23 cellular contexts compared by ENCODE assay signal in the genomic region with DNA sequence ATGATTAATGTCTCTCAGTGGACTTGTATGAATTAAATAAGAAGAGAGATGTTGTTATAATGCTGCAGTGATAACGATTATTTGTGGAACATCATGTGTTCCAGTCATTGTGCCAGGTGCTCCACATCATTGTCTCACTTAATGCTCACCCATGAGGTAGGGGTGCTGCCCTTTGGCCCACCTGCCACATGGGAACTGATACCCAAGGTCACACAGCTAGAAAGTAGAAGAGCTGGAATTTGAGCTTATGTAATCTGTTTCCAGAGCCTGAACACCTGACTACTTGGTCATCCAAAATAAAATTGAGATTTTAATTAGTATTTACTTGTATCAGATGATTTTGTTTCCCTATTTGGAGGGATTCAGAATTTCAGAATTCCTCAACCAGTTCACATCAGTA. TPM values are rescaled to one million over a fixed set of nuclear protein-coding genes. Genes with fewer than 3 reads are reported as not detected.
DNase-seq lines count a peak whose midpoint lies in the region; ATAC-seq, FAIRE-seq and TF ChIP-seq lines count a peak whose summit lies in the region.
"Had no signal": no experiment of that assay in that cellular context is flagged by ENCODE, and none has a peak within 500 bp of the region (broad histone marks: within the 10 kb centered on the region; RNA-seq: fewer than 3 reads in every experiment).

No MANE protein-coding gene starts in this region.

- H3K36me3 Mint-ChIP-seq in IgD-negative memory B cell = peaks cover 6% of the 10 kb centered on the region
- H3K36me3 Mint-ChIP-seq in stimulated activated effector memory CD8-positive, alpha-beta T cell treated with anti-CD3 and anti-CD28 coated beads, Interleukin-12 subunit alpha, Interleukin-12 subunit beta, amount 100 ng/mL, for 72 hours = peaks cover 94% of the 10 kb centered on the region

- peak overlapping the region in 2 of 3 donors; percentile 31 to 65 for H3K27ac Mint-ChIP-seq in IgD-negative memory B cell
- no peak overlapping the region for H3K27ac Mint-ChIP-seq in stimulated activated effector memory CD8-positive, alpha-beta T cell treated with anti-CD3 and anti-CD28 coated beads, Interleukin-12 subunit alpha, Interleukin-12 subunit beta, amount 100 ng/mL, for 72 hours

- H3K4me3 ChIP-seq in A549 = no peak overlapping the region
- H3K4me3 ChIP-seq in liver (ENCODE audit: low read depth in 1 of 3, low read length in 3 of 3) = no peak overlapping the region
- H3K4me3 ChIP-seq in gastrocnemius medialis = no peak overlapping the region
- H3K4me3 ChIP-seq in transverse colon = no peak overlapping the region
- H3K4me3 ChIP-seq: HAP-1, SJCRH30 had no signal

- intact Hi-C loops in gastrocnemius medialis (cut with DNase I; ENCODE audit: low total_unique reads) (no loop called here), transverse colon (cut with DNase I; ENCODE audit: low total_unique reads) (no loop called here)

- POLR2A ChIA-PET in A549 (lab: Yijun Ruan, JAX) = no interaction called here

- FAIRE-seq in A549 (lab: Jason Lieb, UNC) = peak; percentile 68
- FAIRE-seq: GM12891 had no signal

- H3K9me3 Mint-ChIP-seq in IgD-negative memory B cell = no peaks in the 10 kb centered on the region
- H3K9me3 Mint-ChIP-seq in stimulated activated effector memory CD8-positive, alpha-beta T cell treated with anti-CD3 and anti-CD28 coated beads, Interleukin-12 subunit alpha, Interleukin-12 subunit beta, amount 100 ng/mL, for 72 hours = no peaks in the 10 kb centered on the region
- H3K9me3 Mint-ChIP-seq: CD4-positive, alpha-beta memory T cell had no signal

- H3K9me3 ChIP-seq in A549 (no peaks in the 10 kb centered on the region), liver (ENCODE audit: control insufficient read depth in 4 of 4, low read length in 3 of 4) (no peaks in the 10 kb centered on the region), gastrocnemius medialis (no peaks in the 10 kb centered on the region), transverse colon (no peaks in the 10 kb centered on the region)
- H3K9me3 ChIP-seq: HAP-1, SJCRH30 had no signal

- in situ Hi-C loops in gastrocnemius medialis (cut with MboI; ENCODE audit: low sequenced_read_pairs in 4 of 4) = loop anchor here in 2 of 4 donors (25.0 kb wide), 1 partner anchor 92 kb away; no protein-coding TSS in a partner anchor
- in situ Hi-C loops in transverse colon (cut with MboI; ENCODE audit: low pct_ligation_motif_present in 1 of 4, low pct_unique_long_range_greater_than_20kb in 1 of 4, low sequenced_read_pairs in 3 of 4) = loop anchor here in 2 of 4 donors (25.0 kb wide), 1 partner anchor 92 kb away; no protein-coding TSS in a partner anchor

- TF ChIP-seq RAD21 in A549 (conservative IDR thresholded peaks at IDR 0.05 in 1 of 2, IDR thresholded peaks at IDR 0.05 in 1 of 2) = no peak
- peak in 1 of 2 donors; percentile 16 for TF ChIP-seq RAD21 in liver (IDR thresholded peaks at IDR 0.05)

- no peak overlapping the region for H3K27ac ChIP-seq in A549
- H3K27ac ChIP-seq in liver (ENCODE audit: low read depth in 1 of 2, low read length in 2 of 2) = no peak overlapping the region
- peak overlapping the region in 3 of 4 donors; percentile 35 to 65 (median 37) for H3K27ac ChIP-seq in gastrocnemius medialis
- no peak overlapping the region for H3K27ac ChIP-seq in transverse colon
- H3K27ac ChIP-seq: SJCRH30 had no signal

- no peak for DNase-seq in A549 (ENCODE audit: low read depth in 1 of 2, low spot score in 1 of 2)
- no peak for DNase-seq in gastrocnemius medialis
- DNase-seq in stimulated activated effector memory CD8-positive, alpha-beta T cell treated with anti-CD3 and anti-CD28 coated beads, Interleukin-12 subunit alpha, Interleukin-12 subunit beta, amount 100 ng/mL, for 72 hours (ENCODE audit: low spot score in 2 of 2) = no peak
- no peak for DNase-seq in transverse colon
- DNase-seq: C1 segment of cervical spinal cord; CD4-positive, alpha-beta memory T cell; DMS 273 treated with DMSO at 0.1 percent for 48 hours; DMS79 treated with DMSO at 0.1 percent for 48 hours; GF-D8; GOT3; NCI-H1048; NCI-H1417; NCI-H1694 treated with DMSO at 0.1 percent for 48 hours; NCI-H2081; NCI-H2227 treated with DMSO at 0.1 percent for 48 hours; SJCRH30 had no signal

- no peak overlapping the region for H3K9ac ChIP-seq in liver (ENCODE audit: low read depth in 1 of 2, low read length in 2 of 2)

- H3K4me3 Mint-ChIP-seq in IgD-negative memory B cell = no peak overlapping the region
- no peak overlapping the region for H3K4me3 Mint-ChIP-seq in stimulated activated effector memory CD8-positive, alpha-beta T cell treated with anti-CD3 and anti-CD28 coated beads, Interleukin-12 subunit alpha, Interleukin-12 subunit beta, amount 100 ng/mL, for 72 hours
- H3K4me3 Mint-ChIP-seq: CD4-positive, alpha-beta memory T cell had no signal

- TF ChIP-seq POLR2A in A549 (IDR thresholded peaks at IDR 0.05; ENCODE audit: low read length) (0 out of 2 replicates have a peak, but pooled peaks have one; percentile 7), gastrocnemius medialis (IDR thresholded peaks at IDR 0.05) (no peak), transverse colon (IDR thresholded peaks at IDR 0.05) (no peak)

- WGBS in A549 (ENCODE audit: missing lambda C conversion rate) = 84% methylated on average over 1 of the region's 1 CpG
- 46% methylated on average over 1 of the region's 1 CpG for WGBS in liver
- WGBS in transverse colon (ENCODE audit: low coverage in 1 of 2), 2 donors = 63 to 79% methylated on average over 1 of the region's 1 CpG

- TF ChIP-seq EP300 in A549 (IDR thresholded peaks at IDR 0.05) = no peak
- no peak for TF ChIP-seq EP300 in transverse colon (IDR thresholded peaks at IDR 0.05; ENCODE audit: low read depth)

- H3K4me1 ChIP-seq in A549 = no peaks in the 10 kb centered on the region
- H3K4me1 ChIP-seq in liver (ENCODE audit: control insufficient read depth in 4 of 4, insufficient read depth in 4 of 4, low read length in 3 of 4) = peaks cover 0 to 14% (median 6%) of the 10 kb centered on the region in 4 donors
- peaks cover 11 to 14% of the 10 kb centered on the region in 2 donors for H3K4me1 ChIP-seq in gastrocnemius medialis
- H3K4me1 ChIP-seq in transverse colon = no peaks in the 10 kb centered on the region
- H3K4me1 ChIP-seq: HAP-1, SJCRH30 had no signal

- H3K27me3 ChIP-seq in liver (ENCODE audit: control insufficient read depth in 4 of 4, insufficient read depth in 4 of 4, low read length in 3 of 4) = no peaks in the 10 kb centered on the region
- no peaks in the 10 kb centered on the region for H3K27me3 ChIP-seq in gastrocnemius medialis
- H3K27me3 ChIP-seq in transverse colon = no peaks in the 10 kb centered on the region
- H3K27me3 ChIP-seq: SJCRH30 had no signal

- H3K27me3 Mint-ChIP-seq in IgD-negative memory B cell = no peaks in the 10 kb centered on the region
- H3K27me3 Mint-ChIP-seq: CD4-positive, alpha-beta memory T cell had no signal

- H3K4me1 Mint-ChIP-seq in IgD-negative memory B cell = peaks cover 0 to 1% (median 0%) of the 10 kb centered on the region in 3 donors
- peaks cover 2% of the 10 kb centered on the region for H3K4me1 Mint-ChIP-seq in stimulated activated effector memory CD8-positive, alpha-beta T cell treated with anti-CD3 and anti-CD28 coated beads, Interleukin-12 subunit alpha, Interleukin-12 subunit beta, amount 100 ng/mL, for 72 hours

- CTCF ChIA-PET in A549 (lab: Yijun Ruan, JAX) = interaction anchor here (1.1 to 25.0 kb wide), 4 partner anchors 7 to 22 kb away, joined by 4 to 348 read pairs (median 7); no protein-coding TSS in a partner anchor

- peaks cover 6 to 27% (median 18%) of the 10 kb centered on the region in 4 donors for H3K36me3 ChIP-seq in liver (ENCODE audit: control insufficient read depth in 4 of 4, insufficient read depth in 3 of 4, low read depth in 1 of 4, low read length in 3 of 4)
- peaks cover 0 to 80% of the 10 kb centered on the region in 2 donors for H3K36me3 ChIP-seq in gastrocnemius medialis
- H3K36me3 ChIP-seq in transverse colon = peaks cover 0 to 38% (median 18%) of the 10 kb centered on the region in 4 donors

- TF ChIP-seq CTCF in A549 (IDR thresholded peaks at IDR 0.05) (no peak), liver (IDR thresholded peaks at IDR 0.05; ENCODE audit: low read depth, low read length, missing input control) (no peak), gastrocnemius medialis (IDR thresholded peaks at IDR 0.05 in 4 of 5, conservative IDR thresholded peaks at IDR 0.05 in 1 of 5) (no peak), transverse colon (IDR thresholded peaks at IDR 0.05) (no peak)

- ATAC-seq in A549 (no peak), gastrocnemius medialis (no peak), HG02852 (IDR thresholded peaks at IDR 0.05; ENCODE audit: unreplicated experiment) (no peak)
- no peak for ATAC-seq in stimulated activated effector memory CD8-positive, alpha-beta T cell treated with anti-CD3 and anti-CD28 coated beads, Interleukin-12 subunit alpha, Interleukin-12 subunit beta, amount 100 ng/mL, for 72 hours
- ATAC-seq: Right ventricle myocardium inferior, SK-N-SH treated with all-trans-retinoic acid at 6 μM for 48 hours had no signal

- H3K4me2 ChIP-seq in A549 = no peak overlapping the region

TF ChIP-seq in A549, 52 proteins besides CTCF, POLR2A, EP300 and RAD21 (continues in another document):
- TF ChIP-seq MAZ (IDR thresholded peaks at IDR 0.05; ENCODE audit: borderline replicate concordance, low read depth, low read length) (no peak), HDAC2 (IDR thresholded peaks at IDR 0.05) (no peak), CHD4 (IDR thresholded peaks at IDR 0.05; ENCODE audit: borderline replicate concordance) (no peak), TP53 (CRISPR knock-in tag; IDR thresholded peaks at IDR 0.05) (no peak), GATA3 (IDR thresholded peaks at IDR 0.05; ENCODE audit: borderline replicate concordance) (no peak), HOXA7 (CRISPR knock-in tag; IDR thresholded peaks at IDR 0.05) (no peak)

TF ChIP-seq in liver, 16 proteins besides CTCF, POLR2A, EP300 and RAD21:
- TF ChIP-seq SP1 (IDR thresholded peaks at IDR 0.05) (peak; percentile 52), NR2F2 (IDR thresholded peaks at IDR 0.05) (no peak), RXRA (IDR thresholded peaks at IDR 0.05) (peak; percentile 62 to 63), GABPA (IDR thresholded peaks at IDR 0.05 in 1 of 2, conservative IDR thresholded peaks at IDR 0.05 in 1 of 2) (no peak), HNF4A (conservative IDR thresholded peaks at IDR 0.05) (peak; percentile 39 to 56)

RNA-seq across cellular contexts. Expression of a gene that starts 36.0 kb away (rescaled TPM):
- polyA plus RNA-seq in A549 (2011; rRNA removed) (443 and 565 TPM in 2 replicates), A549 (2017; fragmentation: RNase III; extraction: RNeasy Plus Mini Kit Qiagen cat#74134 plus additional on column Dnase treatment) (548 to 579 TPM (median 555 TPM) in 3 replicates), IgD-negative memory B cell (139 TPM), liver (100 to 1,000 TPM; 133 to 191 TPM)
- polyA plus RNA-seq in A549 (2012; cell fraction: cytosol; rRNA removed) = 630 and 674 TPM in 2 replicates
- polyA plus RNA-seq in A549 (2012; cell fraction: nucleus; rRNA removed) = 958 and 1,031 TPM in 2 replicates
- 992 and 1,185 TPM in 2 replicates for polyA minus RNA-seq in A549 (2011; rRNA and poly(A)+ RNA removed)
- total RNA-seq in liver (100 to 1,000 TPM in 1 of 2 donors, 10 to 100 TPM in 1; 61.8 to 182 TPM), gastrocnemius medialis (100 to 1,000 TPM in 3 of 4 donors, 10 to 100 TPM in 1; 83.2 to 231 (median 173) TPM), transverse colon (100 to 1,000 TPM; 112 to 531 (median 220) TPM)

Comparison
In these comparisons a context has a peak if more than half of its experiments do, and no peak if none do; other contexts are left out.
1. H3K27ac ChIP-seq: peak in gastrocnemius medialis (3 of 4); none in A549 (0 of 2), liver (0 of 2) and transverse colon (0 of 4).